7 cellular contexts compared by ENCODE assay signal in genomic region chr12:69534389-69534822, GRCh38. TPM values are rescaled to one million over a fixed set of nuclear protein-coding genes. Genes with fewer than 3 reads are reported as not detected.
DNase-seq lines count a peak whose midpoint lies in the region; ATAC-seq and TF ChIP-seq lines count a peak whose summit lies in the region.

No MANE protein-coding gene starts in this region.

- DNase-seq in GM13977 (ENCODE audit: low spot score) (peak; percentile 28), H7 (peak; percentile 62), MV-4-11 (lab: John Stamatoyannopoulos, UW) (peak; percentile 64), left ventricle myocardium superior (no peak), prostate gland (ENCODE audit: low spot score) (no peak), SIG-M5 (lab: John Stamatoyannopoulos, UW) (no peak)

- H3K27ac ChIP-seq in angular gyrus (ENCODE audit: low read depth, low read length) (peak overlapping the region; percentile 79), prostate gland (peak overlapping the region; percentile 21 to 26)

- in situ Hi-C loops in GM13977 (cut with MboI; ENCODE audit: low pct_unique_long_range_greater_than_20kb, low sequenced_read_pairs, unreplicated experiment), result no loop called here

- TF ChIP-seq CTCF in GM13977 (IDR thresholded peaks at IDR 0.05; ENCODE audit: extremely low read depth, insufficient read depth, missing control alignments) (no peak), prostate gland (IDR thresholded peaks at IDR 0.05) (no peak)

- H3K36me3 ChIP-seq in H7 (replicated peaks; ENCODE audit: control insufficient read depth, insufficient read depth, low read length), result no peaks in the 10 kb centered on the region; the same call in 1 of the 2 replicates
- H3K36me3 ChIP-seq in prostate gland, result no peaks in the 10 kb centered on the region

- peak; percentile 99 for ATAC-seq in left ventricle myocardium superior

- no peaks in the 10 kb centered on the region for H3K4me1 ChIP-seq in prostate gland (replicated peaks)

- TF ChIP-seq POLR2A in prostate gland (IDR thresholded peaks at IDR 0.05), result no peak

- 19% methylated on average over 3 of the region's 3 CpGs for WGBS in prostate gland

- no peaks in the 10 kb centered on the region for H3K27me3 ChIP-seq in H7 (ENCODE audit: control insufficient read depth, insufficient read depth, low read length)
- no peaks in the 10 kb centered on the region for H3K27me3 ChIP-seq in prostate gland (replicated peaks; ENCODE audit: insufficient read depth)

- H3K9me3 ChIP-seq in prostate gland, result no peaks in the 10 kb centered on the region

- H3K4me3 ChIP-seq in H7 (ENCODE audit: insufficient read depth, low read depth, low read length) (no peak overlapping the region), prostate gland (no peak overlapping the region)

- intact Hi-C loops in left ventricle myocardium superior (cut with micrococcal nuclease) (no loop called here), prostate gland (cut with DNase I) (loop anchor here (10.0 kb wide), 1 partner anchor 60 kb away; the partner anchor contains the start of gene FRS2)

RNA-seq across cellular contexts. Expression of gene CCT2, which starts 50.9 kb away (rescaled TPM):
- 480 and 506 TPM in 2 replicates for total RNA-seq in H7 (2014; rRNA removed; shearing (Covaris generic))
- total RNA-seq in left ventricle myocardium superior (89.1 TPM), prostate gland (100 to 1,000 TPM in 1 of 2 donors, 10 to 100 TPM in 1; 86.7 to 116 TPM)

Comparison
In these comparisons a context has a peak if more than half of its experiments do, and no peak if none do; other contexts are left out.
1. DNase-seq: peak in GM13977 (single experiment), H7 (single experiment) and MV-4-11 (single experiment); none in left ventricle myocardium superior (single experiment), prostate gland (single experiment) and SIG-M5 (single experiment).